In the genomic region with DNA sequence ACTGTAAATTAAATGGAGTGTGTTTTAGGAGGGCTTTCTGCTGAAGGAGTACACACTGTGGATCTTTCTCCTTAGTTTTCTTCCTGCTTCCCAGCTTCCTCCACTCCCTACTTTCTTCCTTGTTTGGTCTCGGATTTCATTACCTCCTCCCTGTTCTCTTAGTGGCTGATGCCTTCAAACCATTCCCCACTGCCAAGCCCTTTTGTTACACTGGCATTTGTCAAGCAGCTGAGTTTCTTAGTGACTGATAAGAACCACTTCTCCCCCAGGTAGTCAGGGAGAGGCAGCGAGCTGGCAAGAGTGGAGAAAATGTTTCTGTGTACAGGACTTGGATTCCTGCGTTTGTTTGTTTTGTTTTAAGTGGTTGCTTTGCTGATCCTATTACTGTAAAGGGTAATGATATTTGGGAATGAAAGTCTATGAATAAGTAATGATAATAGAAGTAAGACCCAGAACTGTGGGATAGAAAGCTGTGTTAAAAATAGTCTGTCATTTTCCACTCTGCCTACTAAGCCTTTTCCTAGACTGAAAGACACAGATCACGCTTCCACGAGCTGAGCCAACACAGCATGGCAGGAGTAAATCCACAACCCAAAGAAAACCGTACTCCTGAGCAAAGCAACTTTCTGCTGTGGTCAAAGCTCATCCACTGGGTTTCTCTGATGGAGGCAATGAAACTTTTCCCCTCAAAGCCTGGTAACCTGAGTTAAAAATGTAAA, we compare ENCODE assay signal across 1 cellular context.
TF ChIP-seq lines count a peak whose summit lies in the region.

No MANE protein-coding gene starts in this region.

TF ChIP-seq in HEK293, 187 proteins besides CTCF, POLR2A, EP300 and RAD21 (continued from another document):
- no peak for TF ChIP-seq BCL11B (tag by site-specific recombination; IDR thresholded peaks at IDR 0.05; ENCODE audit: low read depth)
- no peak for TF ChIP-seq ZNF670 (tag by site-specific recombination; IDR thresholded peaks at IDR 0.05; ENCODE audit: low read depth)
